Comparison of ENCODE assay signal across 1 cellular context in genomic region chr6:115896538-115897129, GRCh38.
TF ChIP-seq lines count a peak whose summit lies in the region.

No MANE protein-coding gene starts in this region.

TF ChIP-seq in GM23338, 12 proteins besides CTCF, POLR2A, EP300 and RAD21 (continued from another document):
- TF ChIP-seq, protein P1, sequence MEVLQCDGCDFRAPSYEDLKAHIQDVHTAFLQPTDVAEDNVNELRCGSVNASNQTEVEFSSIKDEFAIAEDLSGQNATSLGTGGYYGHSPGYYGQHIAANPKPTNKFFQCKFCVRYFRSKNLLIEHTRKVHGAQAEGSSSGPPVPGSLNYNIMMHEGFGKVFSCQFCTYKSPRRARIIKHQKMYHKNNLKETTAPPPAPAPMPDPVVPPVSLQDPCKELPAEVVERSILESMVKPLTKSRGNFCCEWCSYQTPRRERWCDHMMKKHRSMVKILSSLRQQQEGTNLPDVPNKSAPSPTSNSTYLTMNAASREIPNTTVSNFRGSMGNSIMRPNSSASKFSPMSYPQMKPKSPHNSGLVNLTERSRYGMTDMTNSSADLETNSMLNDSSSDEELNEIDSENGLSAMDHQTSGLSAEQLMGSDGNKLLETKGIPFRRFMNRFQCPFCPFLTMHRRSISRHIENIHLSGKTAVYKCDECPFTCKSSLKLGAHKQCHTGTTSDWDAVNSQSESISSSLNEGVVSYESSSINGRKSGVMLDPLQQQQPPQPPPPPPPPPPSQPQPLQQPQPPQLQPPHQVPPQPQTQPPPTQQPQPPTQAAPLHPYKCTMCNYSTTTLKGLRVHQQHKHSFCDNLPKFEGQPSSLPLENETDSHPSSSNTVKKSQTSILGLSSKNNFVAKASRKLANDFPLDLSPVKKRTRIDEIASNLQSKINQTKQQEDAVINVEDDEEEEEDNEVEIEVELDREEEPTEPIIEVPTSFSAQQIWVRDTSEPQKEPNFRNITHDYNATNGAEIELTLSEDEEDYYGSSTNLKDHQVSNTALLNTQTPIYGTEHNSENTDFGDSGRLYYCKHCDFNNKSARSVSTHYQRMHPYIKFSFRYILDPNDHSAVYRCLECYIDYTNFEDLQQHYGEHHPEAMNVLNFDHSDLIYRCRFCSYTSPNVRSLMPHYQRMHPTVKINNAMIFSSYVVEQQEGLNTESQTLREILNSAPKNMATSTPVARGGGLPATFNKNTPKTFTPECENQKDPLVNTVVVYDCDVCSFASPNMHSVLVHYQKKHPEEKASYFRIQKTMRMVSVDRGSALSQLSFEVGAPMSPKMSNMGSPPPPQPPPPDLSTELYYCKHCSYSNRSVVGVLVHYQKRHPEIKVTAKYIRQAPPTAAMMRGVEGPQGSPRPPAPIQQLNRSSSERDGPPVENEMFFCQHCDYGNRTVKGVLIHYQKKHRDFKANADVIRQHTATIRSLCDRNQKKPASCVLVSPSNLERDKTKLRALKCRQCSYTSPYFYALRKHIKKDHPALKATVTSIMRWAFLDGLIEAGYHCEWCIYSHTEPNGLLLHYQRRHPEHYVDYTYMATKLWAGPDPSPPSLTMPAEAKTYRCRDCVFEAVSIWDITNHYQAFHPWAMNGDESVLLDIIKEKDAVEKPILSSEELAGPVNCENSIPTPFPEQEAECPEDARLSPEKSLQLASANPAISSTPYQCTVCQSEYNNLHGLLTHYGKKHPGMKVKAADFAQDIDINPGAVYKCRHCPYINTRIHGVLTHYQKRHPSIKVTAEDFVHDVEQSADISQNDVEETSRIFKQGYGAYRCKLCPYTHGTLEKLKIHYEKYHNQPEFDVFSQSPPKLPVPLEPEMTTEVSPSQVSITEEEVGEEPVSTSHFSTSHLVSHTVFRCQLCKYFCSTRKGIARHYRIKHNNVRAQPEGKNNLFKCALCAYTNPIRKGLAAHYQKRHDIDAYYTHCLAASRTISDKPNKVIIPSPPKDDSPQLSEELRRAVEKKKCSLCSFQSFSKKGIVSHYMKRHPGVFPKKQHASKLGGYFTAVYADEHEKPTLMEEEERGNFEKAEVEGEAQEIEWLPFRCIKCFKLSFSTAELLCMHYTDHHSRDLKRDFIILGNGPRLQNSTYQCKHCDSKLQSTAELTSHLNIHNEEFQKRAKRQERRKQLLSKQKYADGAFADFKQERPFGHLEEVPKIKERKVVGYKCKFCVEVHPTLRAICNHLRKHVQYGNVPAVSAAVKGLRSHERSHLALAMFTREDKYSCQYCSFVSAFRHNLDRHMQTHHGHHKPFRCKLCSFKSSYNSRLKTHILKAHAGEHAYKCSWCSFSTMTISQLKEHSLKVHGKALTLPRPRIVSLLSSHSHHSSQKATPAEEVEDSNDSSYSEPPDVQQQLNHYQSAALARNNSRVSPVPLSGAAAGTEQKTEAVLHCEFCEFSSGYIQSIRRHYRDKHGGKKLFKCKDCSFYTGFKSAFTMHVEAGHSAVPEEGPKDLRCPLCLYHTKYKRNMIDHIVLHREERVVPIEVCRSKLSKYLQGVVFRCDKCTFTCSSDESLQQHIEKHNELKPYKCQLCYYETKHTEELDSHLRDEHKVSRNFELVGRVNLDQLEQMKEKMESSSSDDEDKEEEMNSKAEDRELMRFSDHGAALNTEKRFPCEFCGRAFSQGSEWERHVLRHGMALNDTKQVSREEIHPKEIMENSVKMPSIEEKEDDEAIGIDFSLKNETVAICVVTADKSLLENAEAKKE (CRISPR knock-in tag; IDR thresholded peaks at IDR 0.05): no peak
- TF ChIP-seq STAT1 (IDR thresholded peaks at IDR 0.05; ENCODE audit: unreplicated experiment): no peak
- no peak for TF ChIP-seq REST (IDR thresholded peaks at IDR 0.05; ENCODE audit: unreplicated experiment)
- no peak for TF ChIP-seq EZH2phosphoT487 (IDR thresholded peaks at IDR 0.05; ENCODE audit: unreplicated experiment)
- TF ChIP-seq, protein P2, sequence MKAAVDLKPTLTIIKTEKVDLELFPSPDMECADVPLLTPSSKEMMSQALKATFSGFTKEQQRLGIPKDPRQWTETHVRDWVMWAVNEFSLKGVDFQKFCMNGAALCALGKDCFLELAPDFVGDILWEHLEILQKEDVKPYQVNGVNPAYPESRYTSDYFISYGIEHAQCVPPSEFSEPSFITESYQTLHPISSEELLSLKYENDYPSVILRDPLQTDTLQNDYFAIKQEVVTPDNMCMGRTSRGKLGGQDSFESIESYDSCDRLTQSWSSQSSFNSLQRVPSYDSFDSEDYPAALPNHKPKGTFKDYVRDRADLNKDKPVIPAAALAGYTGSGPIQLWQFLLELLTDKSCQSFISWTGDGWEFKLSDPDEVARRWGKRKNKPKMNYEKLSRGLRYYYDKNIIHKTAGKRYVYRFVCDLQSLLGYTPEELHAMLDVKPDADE (IDR thresholded peaks at IDR 0.05): no peak
- no peak for TF ChIP-seq CREB1 (CRISPR knock-in tag; IDR thresholded peaks at IDR 0.05; ENCODE audit: low read depth)
- TF ChIP-seq NANOG (IDR thresholded peaks at IDR 0.05; ENCODE audit: borderline replicate concordance): no peak
- TF ChIP-seq POLR2AphosphoS5 (IDR thresholded peaks at IDR 0.05; ENCODE audit: low read depth): no peak
- no peak for TF ChIP-seq EZH2 (IDR thresholded peaks at IDR 0.05; ENCODE audit: low read depth, unreplicated experiment)
- no peak for TF ChIP-seq JUNB (IDR thresholded peaks at IDR 0.05; ENCODE audit: unreplicated experiment)
